Comparison of ENCODE assay signal across 8 cellular contexts in the genomic region with DNA sequence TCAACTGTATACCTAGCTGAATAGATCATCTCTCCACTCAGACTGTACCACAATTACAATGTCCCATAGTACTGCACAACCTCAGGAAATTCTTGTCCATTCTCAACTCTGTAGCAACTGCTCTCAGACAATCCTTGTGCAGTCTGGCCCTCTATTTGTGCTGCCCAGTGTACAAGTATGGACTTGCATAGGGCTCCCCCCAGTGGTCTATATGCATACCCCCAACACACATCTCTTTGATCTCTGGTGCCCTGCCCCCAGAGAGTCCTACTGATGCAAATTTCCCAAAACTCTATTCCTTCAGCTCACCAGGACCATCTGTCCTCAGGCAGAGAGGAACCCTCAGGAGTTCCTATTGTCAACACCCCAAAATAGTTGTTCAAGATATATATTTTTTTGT.
DNase-seq lines count a peak whose midpoint lies in the region; ATAC-seq and TF ChIP-seq lines count a peak whose summit lies in the region.

No MANE protein-coding gene starts in this region.

- no peak for ATAC-seq in gastroesophageal sphincter

- TF ChIP-seq EP300 in gastroesophageal sphincter (IDR thresholded peaks at IDR 0.05), result no peak

- intact Hi-C loops in thyroid gland (cut with DNase I), result no loop called here

- DNase-seq in NCI-H510A (lab: John Stamatoyannopoulos, UW) (peak; percentile 6), NCI-H510A treated with DMSO at 0.1 percent for 48 hours (lab: John Stamatoyannopoulos, UW) (no peak), HFF-Myc (ENCODE audit: extremely low read depth, low read depth) (no peak), NCI-H1694 treated with DMSO at 0.1 percent for 48 hours (lab: John Stamatoyannopoulos, UW) (peak; percentile 1), cardiac fibroblast (ENCODE audit: low read depth in 2 of 2) (peak; percentile 3 to 8), thyroid gland (peak; percentile 14 to 33)
- DNase-seq in activated CD4-positive, CD25-positive, alpha-beta regulatory T cell treated with anti-CD3 and anti-CD28 coated beads, Interleukin-2, amount 50 U/mL, for 72 hours, result no peak

- H3K36me3 ChIP-seq in thyroid gland (no peaks in the 10 kb centered on the region), gastroesophageal sphincter (no peaks in the 10 kb centered on the region)

- H3K4me1 ChIP-seq in thyroid gland, result no peaks in the 10 kb centered on the region
- no peaks in the 10 kb centered on the region for H3K4me1 ChIP-seq in gastroesophageal sphincter

- no peaks in the 10 kb centered on the region for H3K9me3 ChIP-seq in thyroid gland
- H3K9me3 ChIP-seq in gastroesophageal sphincter, result no peaks in the 10 kb centered on the region

- no peak overlapping the region for H3K27ac ChIP-seq in thyroid gland
- H3K27ac ChIP-seq in gastroesophageal sphincter, result no peak overlapping the region

- no peak for TF ChIP-seq POLR2A in thyroid gland (IDR thresholded peaks at IDR 0.05)
- no peak for TF ChIP-seq POLR2A in gastroesophageal sphincter (IDR thresholded peaks at IDR 0.05)

- TF ChIP-seq CTCF in HFF-Myc (IDR thresholded peaks at IDR 0.05; ENCODE audit: low read depth, low read length, missing control alignments), result peak; percentile 31
- TF ChIP-seq CTCF in cardiac fibroblast (IDR thresholded peaks at IDR 0.05; ENCODE audit: low read depth, low read length), result no peak
- peak in 4 of 6 experiments; percentile 14 to 34 (median 28) for TF ChIP-seq CTCF in thyroid gland (IDR thresholded peaks at IDR 0.05)
- TF ChIP-seq CTCF in gastroesophageal sphincter (IDR thresholded peaks at IDR 0.05), result no peak

- no peak overlapping the region for H3K4me3 ChIP-seq in HFF-Myc (replicated peaks; ENCODE audit: low read depth, low read length)
- no peak overlapping the region for H3K4me3 ChIP-seq in cardiac fibroblast (replicated peaks in 1 of 2; ENCODE audit: low read depth in 2 of 2, low read length in 2 of 2)
- no peak overlapping the region for H3K4me3 ChIP-seq in thyroid gland (replicated peaks in 1 of 3)
- H3K4me3 ChIP-seq in gastroesophageal sphincter, result no peak overlapping the region

- H3K27me3 ChIP-seq in thyroid gland (no peaks in the 10 kb centered on the region), gastroesophageal sphincter (no peaks in the 10 kb centered on the region)

Comparison
In these comparisons a context has a peak if more than half of its experiments do, and no peak if none do; other contexts are left out.
1. DNase-seq: peak in NCI-H510A (single experiment), NCI-H1694 treated with DMSO at 0.1 percent for 48 hours (single experiment), cardiac fibroblast (2 of 2) and thyroid gland (2 of 2); none in NCI-H510A treated with DMSO at 0.1 percent for 48 hours (single experiment), HFF-Myc (single experiment) and activated CD4-positive, CD25-positive, alpha-beta regulatory T cell treated with anti-CD3 and anti-CD28 coated beads, Interleukin-2, amount 50 U/mL, for 72 hours (single experiment).
2. CTCF ChIP-seq: peak in HFF-Myc (single experiment) and thyroid gland (4 of 6); none in cardiac fibroblast (single experiment) and gastroesophageal sphincter (0 of 4).